ENCODE assay signal across 1 cellular context in the genomic region with DNA sequence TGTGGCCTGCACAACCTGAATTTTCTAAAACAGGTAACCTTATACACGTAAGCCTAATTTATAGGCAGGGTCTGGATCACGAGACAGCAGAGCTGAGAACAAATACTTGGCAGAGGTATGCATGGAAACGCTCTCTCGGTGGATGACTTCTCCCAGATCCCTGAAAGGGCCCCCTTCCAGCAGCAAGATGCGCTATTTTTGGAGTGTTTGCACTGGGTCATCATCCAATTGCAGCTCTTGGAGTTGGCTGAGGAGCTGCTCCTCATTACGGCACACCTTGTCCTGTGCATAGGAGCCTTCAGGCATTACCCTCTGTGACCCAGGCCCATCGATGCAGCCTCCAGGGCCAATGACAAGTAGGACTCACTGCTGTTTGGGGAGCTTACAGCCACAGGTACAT. TPM values are rescaled to one million over a fixed set of nuclear protein-coding genes. Genes with fewer than 3 reads are reported as not detected.
"Had no signal": no experiment of that assay in that cellular context is flagged by ENCODE, and none has a peak within 500 bp of the region (broad histone marks: within the 10 kb centered on the region; RNA-seq: fewer than 3 reads in every experiment).

No MANE protein-coding gene starts in this region.

RNA-seq across cellular contexts. Expression of gene TBC1D26, which starts 38.6 kb away (rescaled TPM):
- total RNA-seq: GM12878 had no signal
